In the genomic region with DNA sequence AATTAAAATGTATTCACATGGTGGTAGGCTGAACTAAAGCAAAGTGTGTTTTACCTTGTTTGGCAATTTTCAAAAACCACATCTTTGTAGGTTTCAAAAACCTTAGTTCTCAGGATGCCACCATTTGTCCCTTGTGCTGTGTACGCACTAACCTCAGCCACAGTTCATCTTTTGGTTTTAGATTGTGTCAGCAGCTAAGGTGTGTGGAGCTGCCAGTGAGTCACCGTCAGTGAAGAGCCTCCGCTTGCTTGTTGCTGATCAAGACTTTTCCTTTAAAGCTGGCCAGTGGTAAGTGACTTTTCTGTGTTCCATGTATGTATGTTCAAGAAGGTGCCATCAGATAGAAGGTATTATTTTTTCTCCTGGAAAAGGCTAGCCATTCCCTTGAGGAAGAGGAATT, we compare ENCODE assay signal across 8 cellular contexts. TPM values are rescaled to one million over a fixed set of nuclear protein-coding genes. Genes with fewer than 3 reads are reported as not detected.
DNase-seq lines count a peak whose midpoint lies in the region; ATAC-seq and TF ChIP-seq lines count a peak whose summit lies in the region.

No MANE protein-coding gene starts in this region.

- no peak overlapping the region for H2AFZ ChIP-seq in hepatocyte

- peak; percentile 71 for ATAC-seq in GM18873 (IDR thresholded peaks at IDR 0.05; ENCODE audit: low FRiP score, unreplicated experiment)
- peak; percentile 45 for ATAC-seq in HG03354 (IDR thresholded peaks at IDR 0.05; ENCODE audit: poor library complexity, severe bottlenecking, unreplicated experiment)
- ATAC-seq in activated T-helper 17 cell treated with anti-CD3 and anti-CD28 coated beads, Interleukin-2, amount 50 U/mL, for 72 hours (replicated peaks) = peak; percentile 87
- ATAC-seq in GM18519 (IDR thresholded peaks at IDR 0.05; ENCODE audit: low FRiP score, unreplicated experiment) = no peak

- H3K9me3 ChIP-seq in prostate gland (no peaks in the 10 kb centered on the region), hepatocyte (ENCODE audit: low read depth) (no peaks in the 10 kb centered on the region)

- H3K27me3 Mint-ChIP-seq in activated T-helper 17 cell treated with anti-CD3 and anti-CD28 coated beads, Interleukin-2, amount 50 U/mL, for 72 hours = no peaks in the 10 kb centered on the region

- H3K4me3 Mint-ChIP-seq in activated T-helper 17 cell treated with anti-CD3 and anti-CD28 coated beads, Interleukin-2, amount 50 U/mL, for 72 hours = peak overlapping the region; percentile 93

- H3K36me3 ChIP-seq in prostate gland = no peaks in the 10 kb centered on the region
- no peaks in the 10 kb centered on the region for H3K36me3 ChIP-seq in hepatocyte (replicated peaks; ENCODE audit: insufficient read depth, low read depth)

- H3K9me2 ChIP-seq in hepatocyte (replicated peaks; ENCODE audit: insufficient read depth) = no peaks in the 10 kb centered on the region

- TF ChIP-seq CTCF in prostate gland (IDR thresholded peaks at IDR 0.05) = no peak
- TF ChIP-seq CTCF in hepatocyte (IDR thresholded peaks at IDR 0.05; ENCODE audit: poor library complexity) = no peak

- H3K79me2 ChIP-seq in hepatocyte = no peaks in the 10 kb centered on the region

- TF ChIP-seq POLR2A in prostate gland (IDR thresholded peaks at IDR 0.05) = no peak

- H3K36me3 Mint-ChIP-seq in activated T-helper 17 cell treated with anti-CD3 and anti-CD28 coated beads, Interleukin-2, amount 50 U/mL, for 72 hours (ENCODE audit: low read depth) = peaks cover 64% of the 10 kb centered on the region

- intact Hi-C loops in prostate gland (cut with DNase I) = no loop called here

- H3K27me3 ChIP-seq in prostate gland (replicated peaks; ENCODE audit: insufficient read depth) (no peaks in the 10 kb centered on the region), hepatocyte (no peaks in the 10 kb centered on the region)

- H3K4me1 ChIP-seq in prostate gland (replicated peaks) (no peaks in the 10 kb centered on the region), hepatocyte (ENCODE audit: insufficient read depth) (no peaks in the 10 kb centered on the region)

- no peaks in the 10 kb centered on the region for H3K9me3 Mint-ChIP-seq in activated T-helper 17 cell treated with anti-CD3 and anti-CD28 coated beads, Interleukin-2, amount 50 U/mL, for 72 hours

- no peak overlapping the region for H3K4me3 ChIP-seq in prostate gland
- no peak overlapping the region for H3K4me3 ChIP-seq in hepatocyte

- no peaks in the 10 kb centered on the region for H4K20me1 ChIP-seq in hepatocyte (ENCODE audit: insufficient read depth, poor library complexity, severe bottlenecking)

- peaks cover 53% of the 10 kb centered on the region for H3K4me1 Mint-ChIP-seq in activated T-helper 17 cell treated with anti-CD3 and anti-CD28 coated beads, Interleukin-2, amount 50 U/mL, for 72 hours

- no peak overlapping the region for H3K4me2 ChIP-seq in hepatocyte

- H3K27ac ChIP-seq in prostate gland = no peak overlapping the region
- H3K27ac ChIP-seq in hepatocyte = no peak overlapping the region

- WGBS in prostate gland = 96% methylated on average over 3 of the region's 3 CpGs
- WGBS in hepatocyte (ENCODE audit: low lambda C conversion rate, missing lambda C conversion rate) = 62% methylated on average over 3 of the region's 3 CpGs

- peak; percentile 65 for DNase-seq in stimulated activated CD4-positive, alpha-beta T cell treated with anti-CD3 and anti-CD28 coated beads, Interleukin-15, amount 100 ng/mL, for 48 hours (ENCODE audit: low read depth in 2 of 2)
- DNase-seq in prostate gland (ENCODE audit: low spot score) = no peak
- DNase-seq in NCI-H2171 treated with DMSO at 0.1 percent for 48 hours (lab: John Stamatoyannopoulos, UW) = no peak
- DNase-seq in hepatocyte (ENCODE audit: low spot score) = no peak

- peak overlapping the region; percentile 81 for H3K27ac Mint-ChIP-seq in activated T-helper 17 cell treated with anti-CD3 and anti-CD28 coated beads, Interleukin-2, amount 50 U/mL, for 72 hours

RNA-seq across cellular contexts. Expression of a gene that starts 21.1 kb away (rescaled TPM):
- total RNA-seq in activated T-helper 17 cell treated with anti-CD3 and anti-CD28 coated beads, Interleukin-2, amount 50 U/mL, for 72 hours = 10 to 100 TPM; 31.4 to 32.4 TPM
- total RNA-seq in prostate gland (10 to 100 TPM; 16.2 to 16.3 TPM), hepatocyte (14.7 and 21.1 TPM in 2 replicates)
- polyA plus RNA-seq in hepatocyte = 11.9 and 14.4 TPM in 2 replicates

RNA-seq across cellular contexts. Expression of a gene that starts 21.4 kb away (rescaled TPM):
- total RNA-seq in activated T-helper 17 cell treated with anti-CD3 and anti-CD28 coated beads, Interleukin-2, amount 50 U/mL, for 72 hours = 10 to 100 TPM; 10.0 to 22.5 TPM
- 10 to 100 TPM; 12.4 to 13.8 TPM for total RNA-seq in prostate gland
- total RNA-seq in hepatocyte = 36.9 and 45.1 TPM in 2 replicates
- 51.8 and 55.0 TPM in 2 replicates for polyA plus RNA-seq in hepatocyte

Comparison
In these comparisons a context has a peak if more than half of its experiments do, and no peak if none do; other contexts are left out.
1. DNase-seq: peak in stimulated activated CD4-positive, alpha-beta T cell treated with anti-CD3 and anti-CD28 coated beads, Interleukin-15, amount 100 ng/mL, for 48 hours (2 of 2); none in prostate gland (single experiment), NCI-H2171 treated with DMSO at 0.1 percent for 48 hours (single experiment) and hepatocyte (single experiment).